ENCODE assay signal across 8 cellular contexts in genomic region chr14:73136085-73136386, GRCh38. TPM values are rescaled to one million over a fixed set of nuclear protein-coding genes. Genes with fewer than 3 reads are reported as not detected.
DNase-seq lines count a peak whose midpoint lies in the region; ATAC-seq and TF ChIP-seq lines count a peak whose summit lies in the region.

No MANE protein-coding gene starts in this region.

- peak overlapping the region; percentile 69 for H3K4me3 ChIP-seq in astrocyte of the cerebellum (ENCODE audit: low read depth, low read length)
- peak overlapping the region; percentile 65 for H3K4me3 ChIP-seq in lower leg skin (ENCODE audit: low read depth, poor library complexity, severe bottlenecking)
- peak overlapping the region; percentile 89 to 92 for H3K4me3 ChIP-seq in tibial artery

- no peak for DNase-seq in activated T-cell treated with anti-CD3 and anti-CD28 coated beads, Interleukin-2, amount 50 U/mL, for 4 hours
- DNase-seq in activated T-cell treated with anti-CD3 and anti-CD28 coated beads, Interleukin-2, amount 50 U/mL, for 1 hour = no peak
- no peak for DNase-seq in astrocyte of the cerebellum (ENCODE audit: low read depth)
- DNase-seq in lower leg skin (ENCODE audit: low spot score in 2 of 2) = no peak
- DNase-seq in tibial artery = no peak
- DNase-seq in NCI-H226 = no peak
- DNase-seq in NCI-H187 treated with DMSO at 0.1 percent for 48 hours (lab: John Stamatoyannopoulos, UW) = no peak
- no peak for DNase-seq in anterior cingulate cortex (lab: John Stamatoyannopoulos, UW)

- peaks cover 16% of the 10 kb centered on the region for H3K9me3 Mint-ChIP-seq in activated T-cell treated with anti-CD3 and anti-CD28 coated beads, Interleukin-2, amount 50 U/mL, for 4 hours

- H3K27me3 Mint-ChIP-seq in activated T-cell treated with anti-CD3 and anti-CD28 coated beads, Interleukin-2, amount 50 U/mL, for 4 hours (ENCODE audit: low read depth) = no peaks in the 10 kb centered on the region

- H3K9me3 ChIP-seq in tibial artery = no peaks in the 10 kb centered on the region

- H3K36me3 ChIP-seq in tibial artery = no peaks in the 10 kb centered on the region

- peaks cover 0 to 27% (median 13%) of the 10 kb centered on the region in 4 donors for H3K4me1 ChIP-seq in tibial artery

- ATAC-seq in activated T-cell treated with anti-CD3 and anti-CD28 coated beads, Interleukin-2, amount 50 U/mL, for 4 hours = no peak

- no peaks in the 10 kb centered on the region for H3K27me3 ChIP-seq in tibial artery

- TF ChIP-seq CTCF in astrocyte of the cerebellum (IDR thresholded peaks at IDR 0.05; ENCODE audit: low read depth, low read length, missing control alignments) = no peak
- TF ChIP-seq CTCF in lower leg skin (IDR thresholded peaks at IDR 0.05) = no peak
- no peak for TF ChIP-seq CTCF in tibial artery (IDR thresholded peaks at IDR 0.05)

- peak overlapping the region; percentile 92 to 93 for H3K27ac ChIP-seq in tibial artery

- H3K4me3 Mint-ChIP-seq in activated T-cell treated with anti-CD3 and anti-CD28 coated beads, Interleukin-2, amount 50 U/mL, for 4 hours = peak overlapping the region; percentile 95

- in situ Hi-C loops in astrocyte of the cerebellum (cut with HindIII; ENCODE audit: low sequenced_read_pairs) = no loop called here

- intact Hi-C loops in lower leg skin (cut with DNase I; ENCODE audit: low total_unique reads) = no loop called here
- intact Hi-C loops in tibial artery (cut with DNase I; ENCODE audit: low total_unique reads) = no loop called here

- no peak for TF ChIP-seq POLR2A in lower leg skin (IDR thresholded peaks at IDR 0.05)

- WGBS in lower leg skin, 2 donors = 1 to 3% methylated on average over 9 to 16 of the region's 16 CpGs

- peaks cover 24% of the 10 kb centered on the region for H3K4me1 Mint-ChIP-seq in activated T-cell treated with anti-CD3 and anti-CD28 coated beads, Interleukin-2, amount 50 U/mL, for 4 hours (ENCODE audit: low read depth)

- peaks cover 4% of the 10 kb centered on the region for H3K36me3 Mint-ChIP-seq in activated T-cell treated with anti-CD3 and anti-CD28 coated beads, Interleukin-2, amount 50 U/mL, for 4 hours (ENCODE audit: insufficient read depth)

RNA-seq across cellular contexts. Expression of gene PSEN1, which starts 0.3 kb away (rescaled TPM):
- total RNA-seq in activated T-cell treated with anti-CD3 and anti-CD28 coated beads, Interleukin-2, amount 50 U/mL, for 4 hours = 10 to 100 TPM; 21.5 to 29.2 (median 25.0) TPM
- total RNA-seq in lower leg skin = 10 to 100 TPM; 61.4 to 91.9 (median 63.3) TPM
